ENCODE assay signal across 8 cellular contexts in the genomic region with DNA sequence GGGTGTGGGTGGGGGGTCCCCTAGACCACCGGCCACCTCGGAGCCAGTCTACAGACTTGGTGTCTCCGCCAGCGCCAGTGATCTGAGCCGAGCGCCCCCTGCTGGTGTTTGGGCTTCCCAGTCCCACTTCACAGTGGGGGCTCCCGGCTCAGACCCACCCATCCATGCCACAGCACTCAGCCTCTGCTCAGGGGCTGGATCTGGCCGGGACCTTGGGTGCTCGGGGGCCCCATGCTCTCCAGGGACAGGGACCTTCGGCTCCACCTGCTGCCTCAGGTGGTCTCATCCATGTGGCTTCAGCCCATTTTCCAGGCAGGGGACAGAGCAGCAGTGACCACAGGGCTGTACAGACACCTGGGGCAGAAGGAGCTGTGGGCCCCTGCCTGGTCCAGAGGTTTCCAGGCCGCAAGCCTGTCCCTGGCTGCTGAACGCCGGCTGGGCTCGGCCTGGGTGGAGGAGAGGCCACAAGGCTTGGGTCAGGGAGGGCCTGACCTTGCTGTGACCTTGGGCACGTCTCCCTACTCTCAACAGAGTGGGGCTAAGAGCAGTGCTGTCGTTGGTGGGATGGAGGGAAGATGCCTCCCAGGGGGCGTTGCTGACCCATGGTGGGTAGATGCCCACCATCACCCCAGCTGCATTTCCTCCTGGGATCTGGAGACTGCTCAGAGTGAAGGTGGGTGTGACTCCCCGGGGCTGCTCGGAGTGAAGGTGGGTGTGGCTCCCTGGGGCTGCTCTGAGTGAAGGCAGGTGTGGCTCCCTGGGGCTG.
DNase-seq lines count a peak whose midpoint lies in the region; ATAC-seq and TF ChIP-seq lines count a peak whose summit lies in the region.

No MANE protein-coding gene starts in this region.

- H3K36me3 ChIP-seq in SK-N-MC (ENCODE audit: insufficient read depth, low read length), result no peaks in the 10 kb centered on the region

- H3K4me1 Mint-ChIP-seq in glutamatergic neuron (ENCODE audit: low read depth, unreplicated experiment), result peaks cover 18% of the 10 kb centered on the region

- H3K4me3 Mint-ChIP-seq in glutamatergic neuron (ENCODE audit: unreplicated experiment), result no peak overlapping the region

- DNase-seq in DMS153 treated with DMSO at 0.1 percent for 48 hours (lab: John Stamatoyannopoulos, UW; ENCODE audit: unreplicated experiment) (peak; percentile 7), DMS153 (lab: John Stamatoyannopoulos, UW) (no peak), SK-N-MC (ENCODE audit: low read depth, low spot score) (no peak), glutamatergic neuron (peak; percentile 47), hippocampal formation (lab: John Stamatoyannopoulos, UW) (no peak), NCI-H1092 (lab: John Stamatoyannopoulos, UW) (no peak)
- peak; percentile 8 for DNase-seq in stimulated activated CD8-positive, alpha-beta memory T cell treated with anti-CD3 and anti-CD28 coated beads, Interleukin-12 subunit alpha, Interleukin-12 subunit beta, amount 100 ng/mL, for 1 hour (ENCODE audit: low read depth)

- peak; percentile 65 for TF ChIP-seq CTCF in glutamatergic neuron (IDR thresholded peaks at IDR 0.05; ENCODE audit: partially characterized antibody, unreplicated experiment)

- H3K27me3 Mint-ChIP-seq in glutamatergic neuron (ENCODE audit: unreplicated experiment), result peaks cover 6% of the 10 kb centered on the region

- H3K36me3 Mint-ChIP-seq in glutamatergic neuron (ENCODE audit: unreplicated experiment), result no peaks in the 10 kb centered on the region

- no peaks in the 10 kb centered on the region for H3K9me3 ChIP-seq in SK-N-MC (ENCODE audit: low read depth, low read length)

- no peak overlapping the region for H3K27ac Mint-ChIP-seq in glutamatergic neuron (ENCODE audit: unreplicated experiment)

- peaks cover 9% of the 10 kb centered on the region for H3K9me3 Mint-ChIP-seq in glutamatergic neuron (ENCODE audit: unreplicated experiment)

- H3K4me3 ChIP-seq in SK-N-MC, result peak overlapping the region; percentile 71

- ATAC-seq in GM18870 (IDR thresholded peaks at IDR 0.05; ENCODE audit: unreplicated experiment), result no peak

- H3K9ac ChIP-seq in SK-N-MC (ENCODE audit: insufficient read length), result no peak overlapping the region

- peak overlapping the region; percentile 90; the same call in 1 of the 2 replicates for H3K27ac ChIP-seq in SK-N-MC

Comparison
In these comparisons a context has a peak if more than half of its experiments do, and no peak if none do; other contexts are left out.
1. DNase-seq: peak in DMS153 treated with DMSO at 0.1 percent for 48 hours (single experiment), glutamatergic neuron (single experiment) and stimulated activated CD8-positive, alpha-beta memory T cell treated with anti-CD3 and anti-CD28 coated beads, Interleukin-12 subunit alpha, Interleukin-12 subunit beta, amount 100 ng/mL, for 1 hour (single experiment); none in DMS153 (single experiment), SK-N-MC (single experiment), hippocampal formation (0 of 2) and NCI-H1092 (single experiment).